Comparison of ENCODE assay signal across 8 cellular contexts in genomic region chr6:7107578-7108195, GRCh38. TPM values are rescaled to one million over a fixed set of nuclear protein-coding genes. Genes with fewer than 3 reads are reported as not detected.
DNase-seq lines count a peak whose midpoint lies in the region; ATAC-seq lines count a peak whose summit lies in the region.

Gene RREB1, plus strand, starts transcription at chr6:7107961. Its CDS starts 73,951 bp downstream, at chr6:7181912.

- ATAC-seq in GM21717 (IDR thresholded peaks at IDR 0.05; ENCODE audit: unreplicated experiment), result peak; percentile 57
- peak; percentile 62 to 65 (median 64) for ATAC-seq in T-cell (replicated peaks in 1 of 4)
- ATAC-seq in left ventricle myocardium superior, result peak; percentile 81
- ATAC-seq in sciatic nerve, result peak; percentile 72

- no peaks in the 10 kb centered on the region for H3K27me3 Mint-ChIP-seq in T-cell

- CTCF ChIA-PET in T-cell (lab: Charles Lee), result interaction anchor here in 1 of 2 donors (1.7 kb wide), 2 partner anchors 21 to 136 kb away, joined by 6 read pairs; no protein-coding TSS in a partner anchor

- H3K36me3 Mint-ChIP-seq in T-cell, result no peaks in the 10 kb centered on the region

- H3K27ac Mint-ChIP-seq in T-cell, result peak within 1 kb of the TSS; percentile 93 to 94

- intact Hi-C loops in left ventricle myocardium superior (cut with micrococcal nuclease), result no loop called here
- intact Hi-C loops in sciatic nerve (cut with DNase I), result no loop called here

- peaks cover 40 to 41% (median 40%) of the 10 kb centered on the region in 3 donors for H3K4me1 Mint-ChIP-seq in T-cell

- POLR2A ChIA-PET in T-cell (lab: Charles Lee), result interaction anchor here in 1 of 2 donors (0.7 kb wide), 1 partner anchor 54 kb away, joined by 3 read pairs; no protein-coding TSS in a partner anchor

- no peaks in the 10 kb centered on the region for H3K9me3 Mint-ChIP-seq in T-cell

- DNase-seq in ELF-1 (ENCODE audit: low read depth, low spot score) (peak; percentile 40), KG1 (lab: John Stamatoyannopoulos, UW) (peak; percentile 86), T-cell (peak in 33 of 34 experiments; percentile 13 to 64 (median 43)), amniotic stem cell (lab: John Stamatoyannopoulos, UW) (peak; percentile 53), left ventricle myocardium superior (peak; percentile 71), sciatic nerve (ENCODE audit: low spot score) (peak; percentile 76), SK-N-DZ (ENCODE audit: low spot score) (no peak)

- H3K4me3 Mint-ChIP-seq in T-cell, result peak within 1 kb of the TSS; percentile 92 to 96 (median 95)

RNA-seq across cellular contexts. Expression of gene RREB1, which starts in this region (rescaled TPM):
- total RNA-seq in T-cell (10 to 100 TPM; 38.1 to 50.1 (median 39.6) TPM), left ventricle myocardium superior (36.2 TPM), sciatic nerve (50.6 TPM)
- polyA plus RNA-seq in SK-N-DZ (2014; cell fraction: cytosol; rRNA removed), result 0.13 TPM in 1 of 2 replicates, not detected in the other
- polyA plus RNA-seq in SK-N-DZ (2014; cell fraction: nucleus; rRNA removed), result not detected in 2 replicates
